ENCODE assay signal across 8 cellular contexts in the genomic region with DNA sequence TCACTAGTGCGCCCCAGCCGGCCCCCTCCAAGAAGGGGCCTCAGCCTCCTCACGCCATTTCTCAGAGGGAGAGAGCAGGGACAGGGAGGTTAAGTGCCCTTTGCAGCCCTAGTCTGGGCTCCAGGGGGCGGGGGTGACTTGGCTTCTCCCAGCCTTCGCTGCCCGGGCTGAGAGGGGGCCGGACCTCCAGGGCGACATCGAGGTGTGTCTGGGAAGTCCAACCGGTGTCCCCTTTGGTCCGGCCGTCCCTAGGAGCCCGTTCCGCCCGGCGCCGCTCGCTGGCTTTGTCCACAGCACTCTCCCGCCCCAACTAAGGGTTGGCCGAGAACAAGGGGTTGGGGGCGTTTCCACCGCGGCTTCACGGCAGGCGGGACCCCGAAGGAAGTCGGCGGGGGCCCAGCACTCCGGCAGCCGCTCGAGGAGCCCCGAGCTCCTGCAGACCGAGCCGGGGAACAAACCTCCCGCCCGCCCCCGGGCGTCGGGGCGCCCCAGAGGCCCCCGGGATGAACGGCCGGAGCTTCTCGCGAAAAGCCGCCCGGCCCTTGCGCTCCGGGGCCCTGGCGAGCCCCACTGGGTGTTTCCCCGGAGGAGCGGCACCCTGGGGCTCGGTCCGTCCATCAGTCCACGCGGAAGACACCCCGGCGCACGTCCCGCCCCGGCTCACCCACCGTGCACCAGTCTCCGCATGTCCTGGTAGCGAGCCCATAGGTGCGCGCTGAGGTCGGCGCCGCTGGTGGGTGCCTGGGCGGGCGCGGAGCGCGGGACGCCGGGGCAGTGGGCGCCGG. TPM values are rescaled to one million over a fixed set of nuclear protein-coding genes. Genes with fewer than 3 reads are reported as not detected.
DNase-seq lines count a peak whose midpoint lies in the region; ATAC-seq, FAIRE-seq and TF ChIP-seq lines count a peak whose summit lies in the region.

No MANE protein-coding gene starts in this region.

- H3K27me3 ChIP-seq in gastroesophageal sphincter (no peaks in the 10 kb centered on the region), pancreas (no peaks in the 10 kb centered on the region)

- 0% methylated on average over 10 of the region's 78 CpGs; no CpG with 5 or more reads in 1 of the 2 donors for WGBS in gastroesophageal sphincter (ENCODE audit: low coverage in 1 of 2), 2 donors
- 17 to 18% methylated on average over 64 to 78 of the region's 78 CpGs for WGBS in pancreas, 2 donors

- TF ChIP-seq EP300 in gastroesophageal sphincter (IDR thresholded peaks at IDR 0.05), result no peak

- FAIRE-seq in pancreas (lab: Jason Lieb, UNC), result no peak

- H3K27ac ChIP-seq in gastroesophageal sphincter (peak overlapping the region; percentile 12 to 95 (median 80)), pancreas (no peak overlapping the region)

- H3K4me1 ChIP-seq in gastroesophageal sphincter (peaks cover 5 to 84% (median 51%) of the 10 kb centered on the region in 3 donors), pancreas (peaks cover 0 to 8% (median under 1%) of the 10 kb centered on the region in 3 donors)

- TF ChIP-seq POLR2A in gastroesophageal sphincter (IDR thresholded peaks at IDR 0.05), result no peak

- peaks cover 0 to 10% of the 10 kb centered on the region in 2 donors for H3K36me3 ChIP-seq in gastroesophageal sphincter
- no peaks in the 10 kb centered on the region for H3K36me3 ChIP-seq in pancreas

- H3K9me3 ChIP-seq in gastroesophageal sphincter (no peaks in the 10 kb centered on the region), pancreas (no peaks in the 10 kb centered on the region)

- H3K4me3 ChIP-seq in gastroesophageal sphincter, result peak overlapping the region; percentile 74 to 75
- peak overlapping the region; percentile 16 to 52 (median 43) for H3K4me3 ChIP-seq in pancreas

- ATAC-seq in gastroesophageal sphincter (no peak), pancreas (no peak), GM21737 (IDR thresholded peaks at IDR 0.05; ENCODE audit: unreplicated experiment) (no peak), HG03095 (IDR thresholded peaks at IDR 0.05; ENCODE audit: unreplicated experiment) (no peak)

- intact Hi-C loops in pancreas (cut with DNase I), result no loop called here

- DNase-seq in COLO668 (lab: John Stamatoyannopoulos, UW; ENCODE audit: unreplicated experiment) (peak; percentile 39), HK-2 (ENCODE audit: unreplicated experiment) (peak; percentile 45), pancreas (peak in 5 of 6 donors; percentile 10 to 82 (median 46)), NCI-H774 (lab: John Stamatoyannopoulos, UW) (no peak)
- peak; percentile 73 for DNase-seq in activated CD8-positive, alpha-beta memory T cell treated with anti-CD3 and anti-CD28 coated beads, Interleukin-2, amount 50 U/mL, for 48 hours

- TF ChIP-seq CTCF in gastroesophageal sphincter (IDR thresholded peaks at IDR 0.05), result no peak
- no peak for TF ChIP-seq CTCF in pancreas (IDR thresholded peaks at IDR 0.05)

RNA-seq across cellular contexts. Expression of a gene that starts 0.6 kb away (rescaled TPM):
- 10 to 100 TPM; 21.7 to 69.5 (median 34.7) TPM for total RNA-seq in gastroesophageal sphincter
- 10 to 100 TPM in 1 of 6 donors, 1 to 10 TPM in 5; 3.5 to 14.5 (median 7.7) TPM for total RNA-seq in pancreas
- polyA plus RNA-seq in pancreas, result 10 to 100 TPM; 17.3 to 37.6 TPM

RNA-seq across cellular contexts. Expression of a gene that starts 3.4 kb away (rescaled TPM):
- total RNA-seq in gastroesophageal sphincter (10 to 100 TPM in 2 of 4 donors, 1 to 10 TPM in 2; 1.9 to 47.5 (median 18.7) TPM), pancreas (10 to 100 TPM in 1 of 6 donors, 1 to 10 TPM in 5; 5.0 to 11.2 (median 7.1) TPM)
- 10 to 100 TPM; 25.7 to 41.8 TPM for polyA plus RNA-seq in pancreas

RNA-seq across cellular contexts. Expression of a gene that starts 37.9 kb away (rescaled TPM):
- total RNA-seq in gastroesophageal sphincter, result 100 to 1,000 TPM in 2 of 4 donors, 10 to 100 TPM in 2; 76.2 to 167 (median 95.8) TPM
- total RNA-seq in pancreas, result 10 to 100 TPM in 5 of 6 donors, 1 to 10 TPM in 1; 8.2 to 57.7 (median 36.3) TPM
- polyA plus RNA-seq in pancreas, result 100 to 1,000 TPM; 122 to 140 TPM

Comparison
In these comparisons a context has a peak if more than half of its experiments do, and no peak if none do; other contexts are left out.
1. H3K27ac ChIP-seq: peak in gastroesophageal sphincter (4 of 4); none in pancreas (0 of 4).